2 cellular contexts compared by ENCODE assay signal in genomic region chr12:9647825-9648700, GRCh38.
TF ChIP-seq lines count a peak whose summit lies in the region.

No MANE protein-coding gene starts in this region.

TF ChIP-seq in A549, 52 proteins besides CTCF, POLR2A, EP300 and RAD21 (continued from another document):
- TF ChIP-seq ATOH8 (CRISPR knock-in tag; IDR thresholded peaks at IDR 0.05; ENCODE audit: low read depth) (no peak), KDM1A (IDR thresholded peaks at IDR 0.05; ENCODE audit: low read depth) (no peak), RCOR1 (IDR thresholded peaks at IDR 0.05; ENCODE audit: low read depth, low read length) (no peak), NR3C1 (IDR thresholded peaks at IDR 0.05) (no peak), POLR2AphosphoS2 (conservative IDR thresholded peaks at IDR 0.05; ENCODE audit: low read length) (no peak), SMC3 (IDR thresholded peaks at IDR 0.05) (0 out of 3 replicates have a peak, but pooled peaks have one; percentile 9), E2F6 (IDR thresholded peaks at IDR 0.05; ENCODE audit: borderline replicate concordance, low read depth) (peak; percentile 92), JUN (IDR thresholded peaks at IDR 0.05) (0 out of 5 replicates have a peak, but pooled peaks of 1 of the 2 experiments have one; percentile 26), HOXB13 (CRISPR knock-in tag; IDR thresholded peaks at IDR 0.05; ENCODE audit: low read depth) (no peak), CBX8 (IDR thresholded peaks at IDR 0.05) (no peak), MYC (IDR thresholded peaks at IDR 0.05; ENCODE audit: borderline replicate concordance, low read length) (0 out of 2 replicates have a peak, but pooled peaks have one; percentile 47), HES2 (IDR thresholded peaks at IDR 0.05) (no peak), CEBPB (IDR thresholded peaks at IDR 0.05) (no peak), BHLHE40 (IDR thresholded peaks at IDR 0.05; ENCODE audit: low read depth, low read length) (no peak), CBX2 (IDR thresholded peaks at IDR 0.05; ENCODE audit: borderline replicate concordance, low read depth) (no peak), HEYL (CRISPR knock-in tag; IDR thresholded peaks at IDR 0.05) (no peak), MAX (IDR thresholded peaks at IDR 0.05) (peak; percentile 79), BCL3 (IDR thresholded peaks at IDR 0.05) (0 out of 3 replicates have a peak, but pooled peaks have one; percentile 16), JUNB (IDR thresholded peaks at IDR 0.05) (no peak), RNF2 (IDR thresholded peaks at IDR 0.05; ENCODE audit: borderline replicate concordance, low read depth) (no peak), PHF8 (IDR thresholded peaks at IDR 0.05; ENCODE audit: borderline replicate concordance, low read depth) (peak; percentile 51; the same call in 1 of the 2 replicates), FOSL2 (IDR thresholded peaks at IDR 0.05) (no peak), FOSL2 (CRISPR knock-in tag; IDR thresholded peaks at IDR 0.05) (no peak), HOXB5 (CRISPR knock-in tag; IDR thresholded peaks at IDR 0.05) (no peak), PBX3 (IDR thresholded peaks at IDR 0.05) (no peak), HDAC2 (IDR thresholded peaks at IDR 0.05) (peak; percentile 63; the same call in 1 of the 2 replicates), GATA3 (IDR thresholded peaks at IDR 0.05; ENCODE audit: borderline replicate concordance) (no peak)

TF ChIP-seq in WTC11, 78 proteins besides CTCF, POLR2A, EP300 and RAD21 (continued from another document):
- TF ChIP-seq ARID4B (CRISPR knock-in tag; IDR thresholded peaks at IDR 0.05; ENCODE audit: borderline replicate concordance) = peak; percentile 77; the same call in 1 of the 2 replicates
- no peak for TF ChIP-seq ZBTB21 (CRISPR knock-in tag; IDR thresholded peaks at IDR 0.05; ENCODE audit: borderline replicate concordance)
- peak; percentile 75; the same call in 1 of the 2 replicates for TF ChIP-seq ZBTB43 (CRISPR knock-in tag; IDR thresholded peaks at IDR 0.05)
- TF ChIP-seq FOXK1 (CRISPR knock-in tag; IDR thresholded peaks at IDR 0.05) = no peak
- TF ChIP-seq E2F5 (CRISPR knock-in tag; IDR thresholded peaks at IDR 0.05) = peak; percentile 54; the same call in 1 of the 2 replicates
- peak; percentile 65 for TF ChIP-seq MAX (CRISPR knock-in tag; IDR thresholded peaks at IDR 0.05)
- TF ChIP-seq GTF2I (CRISPR knock-in tag; conservative IDR thresholded peaks at IDR 0.05) = no peak
- no peak for TF ChIP-seq ZNF219 (CRISPR knock-in tag; IDR thresholded peaks at IDR 0.05; ENCODE audit: borderline replicate concordance)
- no peak for TF ChIP-seq ERG (CRISPR knock-in tag; IDR thresholded peaks at IDR 0.05)
- TF ChIP-seq CDX4 (CRISPR knock-in tag; IDR thresholded peaks at IDR 0.05; ENCODE audit: borderline replicate concordance) = no peak
- no peak for TF ChIP-seq ZNF121 (CRISPR knock-in tag; IDR thresholded peaks at IDR 0.05)
- peak; percentile 66; the same call in 1 of the 2 replicates for TF ChIP-seq FOXP1 (CRISPR knock-in tag; IDR thresholded peaks at IDR 0.05; ENCODE audit: borderline replicate concordance)
- TF ChIP-seq HMGXB4 (CRISPR knock-in tag; IDR thresholded peaks at IDR 0.05) = no peak; the same call in 1 of the 2 replicates
- TF ChIP-seq GABPB1 (CRISPR knock-in tag; IDR thresholded peaks at IDR 0.05) = peak; percentile 31; the same call in 1 of the 2 replicates
- no peak for TF ChIP-seq FOXP4 (CRISPR knock-in tag; IDR thresholded peaks at IDR 0.05)
- 0 out of 2 replicates have a peak, but pooled peaks have one; percentile 30 for TF ChIP-seq MYBL2 (CRISPR knock-in tag; IDR thresholded peaks at IDR 0.05)
- TF ChIP-seq SP1 (CRISPR knock-in tag; conservative IDR thresholded peaks at IDR 0.05) = peak; percentile 57
- TF ChIP-seq TEAD1 (CRISPR knock-in tag; IDR thresholded peaks at IDR 0.05) = peak; percentile 57; the same call in 1 of the 2 replicates
TF ChIP-seq in WTC11: peak in this region for 12.
